ENCODE assay signal across 2 cellular contexts in genomic region chr15:30493947-30494346, GRCh38. TPM values are rescaled to one million over a fixed set of nuclear protein-coding genes. Genes with fewer than 3 reads are reported as not detected.
"Had no signal": no experiment of that assay in that cellular context is flagged by ENCODE, and none has a peak within 500 bp of the region (broad histone marks: within the 10 kb centered on the region; RNA-seq: fewer than 3 reads in every experiment).

No MANE protein-coding gene starts in this region.

RNA-seq across cellular contexts. Expression of gene GOLGA8Q, which starts 57.9 kb away (rescaled TPM):
- total RNA-seq: M059J, PC-3 had no signal
